Comparison of ENCODE assay signal across 8 cellular contexts in genomic region chr2:85594715-85595377, GRCh38. TPM values are rescaled to one million over a fixed set of nuclear protein-coding genes. Genes with fewer than 3 reads are reported as not detected.
DNase-seq lines count a peak whose midpoint lies in the region; ATAC-seq and TF ChIP-seq lines count a peak whose summit lies in the region.

No MANE protein-coding gene starts in this region.

- intact Hi-C loops in CD8-positive, alpha-beta T cell (cut with DNase I, micrococcal nuclease): loop anchor here (1.0 to 2.0 kb wide), 6 partner anchors 11 to 34 kb away; partner anchors contain the start of genes VAMP8 (in 2 of the 2), GGCX (in 1 of the 2), USP39 (in 1 of the 2) and VAMP5 (in 1 of the 2)

- H3K4me1 Mint-ChIP-seq in CD8-positive, alpha-beta T cell (ENCODE audit: low read depth): peaks cover 38% of the 10 kb centered on the region
- H3K4me1 Mint-ChIP-seq in chondrocyte (ENCODE audit: low read depth): peaks cover 43% of the 10 kb centered on the region
- peaks cover 22 to 55% (median 42%) of the 10 kb centered on the region in 4 donors for H3K4me1 Mint-ChIP-seq in naive thymus-derived CD8-positive, alpha-beta T cell

- H3K9me3 Mint-ChIP-seq in CD8-positive, alpha-beta T cell: no peaks in the 10 kb centered on the region
- no peaks in the 10 kb centered on the region for H3K9me3 Mint-ChIP-seq in chondrocyte (ENCODE audit: low read depth)
- no peaks in the 10 kb centered on the region for H3K9me3 Mint-ChIP-seq in naive thymus-derived CD8-positive, alpha-beta T cell

- in situ Hi-C loops in GM13977 (cut with MboI; ENCODE audit: low pct_unique_long_range_greater_than_20kb, low sequenced_read_pairs, unreplicated experiment): no loop called here

- H3K27ac ChIP-seq in CD8-positive, alpha-beta T cell (ENCODE audit: low read depth, low read length): peak overlapping the region; percentile 73
- peak overlapping the region; percentile 33; the same call in 1 of the 2 replicates for H3K27ac ChIP-seq in HUES6 (ENCODE audit: low read depth, low read length)

- H3K27ac Mint-ChIP-seq in CD8-positive, alpha-beta T cell: peak overlapping the region; percentile 97
- H3K27ac Mint-ChIP-seq in chondrocyte (ENCODE audit: unreplicated experiment): peak overlapping the region; percentile 97
- H3K27ac Mint-ChIP-seq in naive thymus-derived CD8-positive, alpha-beta T cell: peak overlapping the region; percentile 96 to 100 (median 98)

- peaks cover 25% of the 10 kb centered on the region for H3K4me1 ChIP-seq in CD8-positive, alpha-beta T cell (ENCODE audit: insufficient read depth, low read length)
- no peaks in the 10 kb centered on the region; the same call in 1 of the 2 replicates for H3K4me1 ChIP-seq in HUES6 (ENCODE audit: control insufficient read depth, insufficient read depth, low read length)

- peak overlapping the region; percentile 97 for H3K4me3 Mint-ChIP-seq in CD8-positive, alpha-beta T cell
- H3K4me3 Mint-ChIP-seq in chondrocyte (ENCODE audit: unreplicated experiment): peak overlapping the region; percentile 98
- H3K4me3 Mint-ChIP-seq in naive thymus-derived CD8-positive, alpha-beta T cell: peak overlapping the region; percentile 96 to 100 (median 98)

- POLR2A ChIA-PET in CD8-positive, alpha-beta T cell (lab: Charles Lee): interaction anchor here (0.7 to 2.6 kb wide), 17 partner anchors 9 to 846 kb away, joined by 3 to 20 read pairs (median 4); partner anchors contain the start of genes C2orf68, ELMOD3, GGCX and KDM3A
- POLR2A ChIA-PET in naive thymus-derived CD8-positive, alpha-beta T cell (lab: Charles Lee): interaction anchor here (0.8 to 5.7 kb wide), 26 partner anchors 10 to 288 kb away, joined by 3 to 88 read pairs (median 5); partner anchors contain the start of genes C2orf68, GGCX, MAT2A and SH2D6

- H3K36me3 Mint-ChIP-seq in CD8-positive, alpha-beta T cell: peaks cover 31% of the 10 kb centered on the region
- no peaks in the 10 kb centered on the region for H3K36me3 Mint-ChIP-seq in chondrocyte (ENCODE audit: low read depth)
- peaks cover 0 to 20% (median 0%) of the 10 kb centered on the region in 3 donors for H3K36me3 Mint-ChIP-seq in naive thymus-derived CD8-positive, alpha-beta T cell

- peak overlapping the region; percentile 87 for H3K9ac ChIP-seq in HUES6 (ENCODE audit: low read length)

- CTCF ChIA-PET in CD8-positive, alpha-beta T cell (lab: Charles Lee): interaction anchor here (0.7 to 1.1 kb wide), 4 partner anchors 14 to 176 kb away, joined by 3 read pairs; no protein-coding TSS in a partner anchor

- no peak for ATAC-seq in CD8-positive, alpha-beta T cell
- ATAC-seq in GM21367 (IDR thresholded peaks at IDR 0.05; ENCODE audit: unreplicated experiment): peak; percentile 25
- ATAC-seq in naive thymus-derived CD8-positive, alpha-beta T cell: peak in 1 of 2 donors; percentile 29

- H3K9me3 ChIP-seq in CD8-positive, alpha-beta T cell (ENCODE audit: low read length): no peaks in the 10 kb centered on the region
- H3K9me3 ChIP-seq in HUES6 (ENCODE audit: control insufficient read depth, insufficient read depth, low read depth, low read length): no peaks in the 10 kb centered on the region

- H3K27me3 Mint-ChIP-seq in CD8-positive, alpha-beta T cell (ENCODE audit: low read depth): no peaks in the 10 kb centered on the region
- no peaks in the 10 kb centered on the region for H3K27me3 Mint-ChIP-seq in chondrocyte (ENCODE audit: low read depth)
- H3K27me3 Mint-ChIP-seq in naive thymus-derived CD8-positive, alpha-beta T cell: no peaks in the 10 kb centered on the region

- no peak for DNase-seq in CD8-positive, alpha-beta T cell
- DNase-seq in chondrocyte (ENCODE audit: low spot score): no peak
- no peak for DNase-seq in naive thymus-derived CD8-positive, alpha-beta T cell
- DNase-seq in NCI-H2029 (lab: John Stamatoyannopoulos, UW): no peak
- no peak for DNase-seq in NCI-H2107 treated with DMSO at 0.1 percent for 48 hours (lab: John Stamatoyannopoulos, UW; ENCODE audit: unreplicated experiment)
- no peak for DNase-seq in GM13977 (ENCODE audit: low spot score)

- H3K27me3 ChIP-seq in CD8-positive, alpha-beta T cell (ENCODE audit: insufficient read depth, low read length): no peaks in the 10 kb centered on the region
- no peaks in the 10 kb centered on the region for H3K27me3 ChIP-seq in HUES6 (ENCODE audit: control insufficient read depth, insufficient read depth, low read length)

- no peak for TF ChIP-seq CTCF in CD8-positive, alpha-beta T cell (IDR thresholded peaks at IDR 0.05)
- TF ChIP-seq CTCF in chondrocyte (IDR thresholded peaks at IDR 0.05): no peak
- TF ChIP-seq CTCF in GM13977 (IDR thresholded peaks at IDR 0.05; ENCODE audit: extremely low read depth, insufficient read depth, missing control alignments): no peak

- peaks cover 19% of the 10 kb centered on the region for H3K36me3 ChIP-seq in CD8-positive, alpha-beta T cell (ENCODE audit: insufficient read depth, low read length)
- H3K36me3 ChIP-seq in HUES6 (ENCODE audit: control insufficient read depth, insufficient read depth, low read length): peaks cover 26% of the 10 kb centered on the region

- H3K4me3 ChIP-seq in CD8-positive, alpha-beta T cell (ENCODE audit: low read depth, low read length): peak overlapping the region; percentile 75
- H3K4me3 ChIP-seq in HUES6 (ENCODE audit: low read depth, low read length): peak overlapping the region; percentile 95

RNA-seq across cellular contexts. Expression of gene RNF181, which starts 0.7 kb away (rescaled TPM):
- 10 to 100 TPM; 38.1 to 41.0 TPM for total RNA-seq in CD8-positive, alpha-beta T cell
- 76.3 to 93.9 TPM (median 89.4 TPM) in 3 replicates for total RNA-seq in chondrocyte
- 10 to 100 TPM; 66.0 to 73.8 TPM for total RNA-seq in naive thymus-derived CD8-positive, alpha-beta T cell
- polyA plus RNA-seq in naive thymus-derived CD8-positive, alpha-beta T cell: 100 to 1,000 TPM; 165 to 206 (median 173) TPM

RNA-seq across cellular contexts. Expression of gene TMEM150A, which starts 7.7 kb away (rescaled TPM):
- 1 to 10 TPM; 5.7 to 6.0 TPM for total RNA-seq in CD8-positive, alpha-beta T cell
- total RNA-seq in chondrocyte: 17.1 to 19.9 TPM (median 17.9 TPM) in 3 replicates
- 10 to 100 TPM; 14.1 to 15.9 TPM for total RNA-seq in naive thymus-derived CD8-positive, alpha-beta T cell
- polyA plus RNA-seq in naive thymus-derived CD8-positive, alpha-beta T cell: 10 to 100 TPM; 11.6 to 15.1 (median 13.8) TPM

RNA-seq across cellular contexts. Expression of gene VAMP5, which starts 10.6 kb away (rescaled TPM):
- total RNA-seq in CD8-positive, alpha-beta T cell: 10 to 100 TPM; 22.7 to 23.9 TPM
- total RNA-seq in chondrocyte: 1.8 to 2.4 TPM in 2 of 3 replicates, not detected in the other
- total RNA-seq in naive thymus-derived CD8-positive, alpha-beta T cell: 10 to 100 TPM; 24.6 to 24.7 TPM
- 100 to 1,000 TPM; 135 to 143 (median 139) TPM for polyA plus RNA-seq in naive thymus-derived CD8-positive, alpha-beta T cell

RNA-seq across cellular contexts. Expression of gene C2orf68, which starts 17.0 kb away (rescaled TPM):
- total RNA-seq in CD8-positive, alpha-beta T cell: 10 to 100 TPM; 23.2 to 27.9 TPM
- total RNA-seq in chondrocyte: 19.4 to 33.9 TPM (median 21.3 TPM) in 3 replicates
- total RNA-seq in naive thymus-derived CD8-positive, alpha-beta T cell: 10 to 100 TPM; 86.4 to 95.2 TPM
- polyA plus RNA-seq in naive thymus-derived CD8-positive, alpha-beta T cell: 10 to 100 TPM; 15.7 to 21.1 (median 20.4) TPM

RNA-seq across cellular contexts. Expression of gene VAMP8, which starts 17.5 kb away (rescaled TPM):
- 10 to 100 TPM; 28.1 to 28.7 TPM for total RNA-seq in CD8-positive, alpha-beta T cell
- 1.6 to 2.4 TPM (median 2.1 TPM) in 3 replicates for total RNA-seq in chondrocyte
- 10 to 100 TPM; 71.4 to 73.9 TPM for total RNA-seq in naive thymus-derived CD8-positive, alpha-beta T cell
- 100 to 1,000 TPM; 321 to 405 (median 373) TPM for polyA plus RNA-seq in naive thymus-derived CD8-positive, alpha-beta T cell
